ENCODE assay signal across 20 cellular contexts in genomic region chr9:107935931-107936330, GRCh38.
"Had no signal": no experiment of that assay in that cellular context is flagged by ENCODE, and none has a peak within 500 bp of the region (broad histone marks: within the 10 kb centered on the region; RNA-seq: fewer than 3 reads in every experiment).

No MANE protein-coding gene starts in this region.

- DNase-seq: activated CD4-positive, alpha-beta T cell treated with anti-CD3 and anti-CD28 coated beads, Interleukin-2, amount 50 U/mL, for 4 hours; activated gamma-delta T cell treated with Interleukin-2 at 50 U/mL for 16 hours; adrenal gland; cerebellar nuclear complex; effector CD4-positive, alpha-beta T cell; heart left ventricle; kidney; left ventricle myocardium inferior; naive B cell; stimulated activated CD4-positive, alpha-beta T cell treated with anti-CD3 and anti-CD28 coated beads, Interleukin-2, amount 100 ng/mL, for 24 hours; stimulated activated naive CD8-positive, alpha-beta T cell treated with anti-CD3 and anti-CD28 coated beads, Interleukin-15, Interleukin-2, amounts not matched to agents 100 U/mL and 50 U/mL, for 24 hours; substantia nigra; tibial artery had no signal

- H3K9me3 Mint-ChIP-seq: activated T-helper 1 cell treated with anti-CD3 and anti-CD28 coated beads, Interleukin-12 subunit alpha, Interleukin-12 subunit beta, Interleukin-2, Interleukin-4 antibody, amounts not matched to agents 30 ng/mL and 10 ng/mL and 1 ng/mL, durations not matched to agents 14 hours and 24 hours and 36 hours; memory B cell; neural crest cell had no signal

- H3K36me3 Mint-ChIP-seq: activated naive CD4-positive, alpha-beta T cell treated with anti-CD3 and anti-CD28 coated beads, Interleukin-2, amount 50 U/mL, for 72 hours; memory B cell had no signal

- H3K9me3 ChIP-seq: adrenal gland, gastroesophageal sphincter, heart left ventricle, left ventricle myocardium inferior, right atrium auricular region, tibial artery had no signal

- H3K4me3 Mint-ChIP-seq: activated T-helper 1 cell treated with anti-CD3 and anti-CD28 coated beads, Interleukin-12 subunit alpha, Interleukin-12 subunit beta, Interleukin-2, Interleukin-4 antibody, amounts not matched to agents 30 ng/mL and 10 ng/mL and 1 ng/mL, durations not matched to agents 14 hours and 24 hours and 36 hours; memory B cell; naive B cell; neural crest cell had no signal

- H3K27ac Mint-ChIP-seq: activated naive CD4-positive, alpha-beta T cell treated with anti-CD3 and anti-CD28 coated beads, Interleukin-2, amount 50 U/mL, for 72 hours; activated T-helper 1 cell treated with anti-CD3 and anti-CD28 coated beads, Interleukin-12 subunit alpha, Interleukin-12 subunit beta, Interleukin-2, Interleukin-4 antibody, amounts not matched to agents 30 ng/mL and 10 ng/mL and 1 ng/mL, durations not matched to agents 14 hours and 24 hours and 36 hours; memory B cell; progenitor cell of endocrine pancreas had no signal

- H3K4me3 ChIP-seq: adrenal gland, gastroesophageal sphincter, heart left ventricle, left ventricle myocardium inferior, right atrium auricular region, tibial artery had no signal

- H3K4me1 ChIP-seq: adrenal gland, gastroesophageal sphincter, left ventricle myocardium inferior, right atrium auricular region, tibial artery had no signal

- H3K27me3 ChIP-seq: gastroesophageal sphincter, heart left ventricle, right atrium auricular region, tibial artery had no signal

- H3K4me1 Mint-ChIP-seq: memory B cell, neural crest cell had no signal

- H3K36me3 ChIP-seq: adrenal gland, gastroesophageal sphincter, heart left ventricle, left ventricle myocardium inferior, right atrium auricular region, tibial artery had no signal

- H3K27ac ChIP-seq: adrenal gland, gastroesophageal sphincter, heart left ventricle, left ventricle myocardium inferior, right atrium auricular region, tibial artery had no signal

- ATAC-seq: activated naive CD4-positive, alpha-beta T cell treated with anti-CD3 and anti-CD28 coated beads, Interleukin-2, amount 50 U/mL, for 72 hours; gastroesophageal sphincter; heart left ventricle; stimulated activated naive CD8-positive, alpha-beta T cell treated with anti-CD3 and anti-CD28 coated beads, Interleukin-15, Interleukin-2, amounts not matched to agents 100 U/mL and 50 U/mL, for 24 hours had no signal
